ENCODE assay signal across 26 cellular contexts in genomic region chr17:12977008-12977751, GRCh38. TPM values are rescaled to one million over a fixed set of nuclear protein-coding genes. Genes with fewer than 3 reads are reported as not detected.
A peak's percentile ranks its signal among the peaks of the same experiment; 100 is the strongest.
DNase-seq lines count a peak whose midpoint lies in the region; ATAC-seq, FAIRE-seq and TF ChIP-seq lines count a peak whose summit lies in the region.
"Had no signal": no experiment of that assay in that cellular context is flagged by ENCODE, and none has a peak within 500 bp of the region (broad histone marks: within the 10 kb centered on the region; RNA-seq: fewer than 3 reads in every experiment).

No MANE protein-coding gene starts in this region.

- H3K4me3 ChIP-seq in astrocyte (ENCODE audit: insufficient read depth, low read depth, low read length) (no peak overlapping the region), iPS-20b (ENCODE audit: low read length) (peak overlapping the region; percentile 10; the same call in 1 of the 2 replicates)
- no peak overlapping the region for H3K4me3 ChIP-seq in effector memory CD4-positive, alpha-beta T cell (ENCODE audit: insufficient read depth, low read depth, low read length, poor library complexity, severe bottlenecking)
- H3K4me3 ChIP-seq: colonic mucosa, GM12878, K562, thyroid gland had no signal

- no peak for FAIRE-seq in astrocyte (lab: Jason Lieb, UNC)
- FAIRE-seq: GM12878, K562 had no signal

- H3K27me3 Mint-ChIP-seq in astrocyte (ENCODE audit: low read depth, unreplicated experiment) (peaks cover 11% of the 10 kb centered on the region), type B pancreatic cell (peaks cover 13% of the 10 kb centered on the region)
- H3K27me3 Mint-ChIP-seq: brain had no signal

- H3K9me3 Mint-ChIP-seq in astrocyte (ENCODE audit: unreplicated experiment) (no peaks in the 10 kb centered on the region), type B pancreatic cell (no peaks in the 10 kb centered on the region)
- H3K9me3 Mint-ChIP-seq: activated naive CD8-positive, alpha-beta T cell treated with anti-CD3 and anti-CD28 coated beads, Interleukin-2, amount 50 U/mL, for 24 hours; brain had no signal

- H3K4me1 Mint-ChIP-seq in astrocyte (ENCODE audit: low read depth, unreplicated experiment) (no peaks in the 10 kb centered on the region), type B pancreatic cell (ENCODE audit: unreplicated experiment) (peaks cover 3% of the 10 kb centered on the region)
- H3K4me1 Mint-ChIP-seq: activated naive CD8-positive, alpha-beta T cell treated with anti-CD3 and anti-CD28 coated beads, Interleukin-2, amount 50 U/mL, for 24 hours had no signal

- no peak for TF ChIP-seq CTCF in astrocyte (IDR thresholded peaks at IDR 0.05; ENCODE audit: insufficient read depth, low read depth, low read length)
- no peak for TF ChIP-seq CTCF in type B pancreatic cell (conservative IDR thresholded peaks at IDR 0.05)

- peak; percentile 15 for DNase-seq in HCEC 1CT
- peak; percentile 46 for DNase-seq in astrocyte (ENCODE audit: low read depth)
- DNase-seq in type B pancreatic cell (ENCODE audit: extremely low spot score, unreplicated experiment): no peak
- no peak for DNase-seq in SW 1271 (lab: John Stamatoyannopoulos, UW)
- DNase-seq in effector memory CD4-positive, alpha-beta T cell: no peak
- DNase-seq: activated CD4-positive, alpha-beta T cell treated with anti-CD3 and anti-CD28 coated beads, Interleukin-2, amount 50 U/mL, for 48 hours; activated CD4-positive, CD25-positive, alpha-beta regulatory T cell; activated gamma-delta T cell; activated naive CD8-positive, alpha-beta T cell treated with anti-CD3 and anti-CD28 coated beads, Interleukin-2, amount 50 U/mL, for 24 hours; AML-193; colonic mucosa; NCI-H1694; NCI-H2171; NCI-H526; occipital lobe; RPMI8226; stimulated activated CD4-positive, alpha-beta T cell treated with anti-CD3 and anti-CD28 coated beads, Interleukin-4, amount 100 ng/mL, for 1 hour; stimulated activated naive CD4-positive, alpha-beta T cell; T1000; thyroid gland had no signal

- H3K79me2 ChIP-seq in astrocyte (ENCODE audit: insufficient read depth, low read length): no peaks in the 10 kb centered on the region

- H3K27ac ChIP-seq in astrocyte (ENCODE audit: low read depth, low read length): no peak overlapping the region
- peak overlapping the region; percentile 1 for H3K27ac ChIP-seq in iPS-20b (ENCODE audit: low read length)
- H3K27ac ChIP-seq in effector memory CD4-positive, alpha-beta T cell (ENCODE audit: insufficient read depth, low read length, poor library complexity, severe bottlenecking): no peak overlapping the region
- H3K27ac ChIP-seq: colonic mucosa, HL-60, thyroid gland had no signal

- H3K4me3 Mint-ChIP-seq in astrocyte (ENCODE audit: unreplicated experiment): no peak overlapping the region
- H3K4me3 Mint-ChIP-seq in type B pancreatic cell: no peak overlapping the region
- H3K4me3 Mint-ChIP-seq: activated naive CD8-positive, alpha-beta T cell treated with anti-CD3 and anti-CD28 coated beads, Interleukin-2, amount 50 U/mL, for 24 hours; brain had no signal

- H3K9ac ChIP-seq in astrocyte (ENCODE audit: low read length): no peak overlapping the region
- H3K9ac ChIP-seq in iPS-20b (ENCODE audit: low read depth, low read length): no peak overlapping the region

- H3K9me3 ChIP-seq in astrocyte (ENCODE audit: insufficient read depth, low read depth, low read length) (no peaks in the 10 kb centered on the region), iPS-20b (ENCODE audit: insufficient read depth, low read depth, low read length) (no peaks in the 10 kb centered on the region)
- no peaks in the 10 kb centered on the region for H3K9me3 ChIP-seq in effector memory CD4-positive, alpha-beta T cell (ENCODE audit: control insufficient read depth, low read length)
- H3K9me3 ChIP-seq: colonic mucosa, thyroid gland had no signal

- H3K27ac Mint-ChIP-seq in astrocyte (ENCODE audit: unreplicated experiment) (no peak overlapping the region), type B pancreatic cell (peak overlapping the region; percentile 71)
- H3K27ac Mint-ChIP-seq: activated naive CD8-positive, alpha-beta T cell treated with anti-CD3 and anti-CD28 coated beads, Interleukin-2, amount 50 U/mL, for 24 hours had no signal

- H3K36me3 Mint-ChIP-seq in astrocyte (ENCODE audit: low read depth, unreplicated experiment): no peaks in the 10 kb centered on the region
- H3K36me3 Mint-ChIP-seq in type B pancreatic cell: peaks cover under 1% of the 10 kb centered on the region
- H3K36me3 Mint-ChIP-seq: brain had no signal

- ATAC-seq in HG03520 (IDR thresholded peaks at IDR 0.05; ENCODE audit: unreplicated experiment): no peak
- ATAC-seq: activated naive CD8-positive, alpha-beta T cell treated with anti-CD3 and anti-CD28 coated beads, Interleukin-2, amount 50 U/mL, for 24 hours; GM12878; K562 had no signal

- H3K4me1 ChIP-seq in astrocyte (ENCODE audit: insufficient read depth, low read length) (peaks cover 3% of the 10 kb centered on the region), iPS-20b (ENCODE audit: insufficient read depth, low read length) (0 out of 2 replicates have a peak, but pooled peaks cover 9% of the 10 kb centered on the region)
- no peaks in the 10 kb centered on the region for H3K4me1 ChIP-seq in effector memory CD4-positive, alpha-beta T cell (ENCODE audit: control insufficient read depth, insufficient read depth, low read length, poor library complexity, severe bottlenecking)
- H3K4me1 ChIP-seq: colonic mucosa had no signal

- no peaks in the 10 kb centered on the region for H4K20me1 ChIP-seq in astrocyte (ENCODE audit: insufficient read depth, low read length)

- H3K27me3 ChIP-seq in astrocyte (ENCODE audit: insufficient read depth, low read length) (no peaks in the 10 kb centered on the region), iPS-20b (ENCODE audit: insufficient read depth, low read length) (peaks cover 14% of the 10 kb centered on the region; the same call in 1 of the 2 replicates)
- peaks cover 4% of the 10 kb centered on the region for H3K27me3 ChIP-seq in effector memory CD4-positive, alpha-beta T cell (replicated peaks; ENCODE audit: control insufficient read depth, insufficient read depth, low read length, poor library complexity, severe bottlenecking)
- H3K27me3 ChIP-seq: colonic mucosa, thyroid gland had no signal

- no peak overlapping the region for H2AFZ ChIP-seq in astrocyte (ENCODE audit: low read depth, low read length)

- no peaks in the 10 kb centered on the region for H3K36me3 ChIP-seq in astrocyte (ENCODE audit: insufficient read depth, low read length)
- H3K36me3 ChIP-seq in iPS-20b (ENCODE audit: insufficient read depth, low read depth, low read length): no peaks in the 10 kb centered on the region; the same call in 1 of the 2 replicates
- no peaks in the 10 kb centered on the region for H3K36me3 ChIP-seq in effector memory CD4-positive, alpha-beta T cell (ENCODE audit: control insufficient read depth, insufficient read depth, low read length)
- H3K36me3 ChIP-seq: colonic mucosa, thyroid gland had no signal

- H3K4me2 ChIP-seq in astrocyte (ENCODE audit: low read length): no peak overlapping the region

RNA-seq across cellular contexts. Expression of gene ELAC2, which starts 40.6 kb away (rescaled TPM):
- 61.2 and 63.2 TPM in 2 replicates for total RNA-seq in astrocyte
- total RNA-seq in type B pancreatic cell (ENCODE audit: low replicate concordance): 50.2 and 55.8 TPM in 2 replicates

Comparison
In these comparisons a context has a peak if more than half of its experiments do, and no peak if none do; other contexts are left out.
1. DNase-seq: peak in HCEC 1CT (single experiment) and astrocyte (single experiment); none in type B pancreatic cell (single experiment), SW 1271 (0 of 2) and effector memory CD4-positive, alpha-beta T cell (0 of 3).